Comparison of ENCODE assay signal across 8 cellular contexts in the genomic region with DNA sequence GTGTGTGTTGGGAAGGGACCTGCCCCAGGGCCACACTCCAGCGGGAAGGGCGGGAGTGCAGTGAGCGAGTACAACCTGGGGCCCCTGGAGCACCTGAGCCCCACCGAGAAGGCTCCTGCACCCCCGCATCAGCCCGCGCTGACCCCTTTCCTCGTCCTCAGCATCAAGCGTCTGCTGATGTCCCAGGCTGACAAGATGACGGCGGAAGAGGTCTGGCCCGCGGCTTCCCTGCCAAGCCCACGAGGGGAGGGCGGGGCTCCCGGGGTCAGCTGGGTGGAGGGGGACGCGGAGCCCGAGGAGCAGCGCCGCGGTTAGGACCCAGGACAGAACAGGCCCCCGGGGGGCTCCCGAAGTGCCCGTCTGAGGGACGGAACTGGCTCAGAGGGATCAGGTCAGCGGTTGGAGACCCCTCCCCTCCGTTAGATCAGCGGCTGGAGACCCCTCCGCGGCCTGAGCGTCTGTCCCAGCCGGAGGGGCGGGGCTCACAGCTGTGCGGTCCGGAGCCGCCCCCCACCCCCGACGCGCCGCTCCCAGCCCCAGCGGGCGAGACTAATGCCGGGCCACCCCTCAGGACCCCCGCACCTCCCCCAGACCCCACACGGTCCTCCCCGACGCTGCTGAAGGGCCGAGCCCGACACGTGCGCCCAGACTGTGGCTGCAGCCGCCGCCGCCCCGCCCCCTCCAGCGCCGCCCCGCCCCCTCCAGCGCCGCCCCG. TPM values are rescaled to one million over a fixed set of nuclear protein-coding genes. Genes with fewer than 3 reads are reported as not detected.
DNase-seq lines count a peak whose midpoint lies in the region; ATAC-seq and TF ChIP-seq lines count a peak whose summit lies in the region.

No MANE protein-coding gene starts in this region.

- H3K4me1 Mint-ChIP-seq in activated T-helper 17 cell treated with anti-CD3 and anti-CD28 coated beads, Interleukin-2, amount 50 U/mL, for 72 hours: no peaks in the 10 kb centered on the region

- peak overlapping the region; percentile 21 to 55 for H3K4me3 ChIP-seq in gastroesophageal sphincter
- H3K4me3 ChIP-seq in parathyroid adenoma (ENCODE audit: low read depth, low read length): peak overlapping the region; percentile 29

- H3K36me3 Mint-ChIP-seq in activated T-helper 17 cell treated with anti-CD3 and anti-CD28 coated beads, Interleukin-2, amount 50 U/mL, for 72 hours (ENCODE audit: low read depth): no peaks in the 10 kb centered on the region

- peak overlapping the region; percentile 58 for H2AFZ ChIP-seq in parathyroid adenoma

- TF ChIP-seq CTCF in gastroesophageal sphincter (IDR thresholded peaks at IDR 0.05) (no peak), parathyroid adenoma (IDR thresholded peaks at IDR 0.05) (no peak)

- TF ChIP-seq EP300 in Ishikawa (IDR thresholded peaks at IDR 0.05; ENCODE audit: borderline replicate concordance) (no peak), gastroesophageal sphincter (IDR thresholded peaks at IDR 0.05) (no peak)

- H3K4me2 ChIP-seq in parathyroid adenoma (ENCODE audit: low read length): peak overlapping the region; percentile 73

- H3K9ac ChIP-seq in parathyroid adenoma: no peak overlapping the region

- H3K9me3 Mint-ChIP-seq in activated T-helper 17 cell treated with anti-CD3 and anti-CD28 coated beads, Interleukin-2, amount 50 U/mL, for 72 hours: no peaks in the 10 kb centered on the region

- peak overlapping the region; percentile 64 for H3K4me3 Mint-ChIP-seq in activated T-helper 17 cell treated with anti-CD3 and anti-CD28 coated beads, Interleukin-2, amount 50 U/mL, for 72 hours

- H3K4me1 ChIP-seq in gastroesophageal sphincter: peaks cover 0 to 38% (median 14%) of the 10 kb centered on the region in 3 donors
- H3K4me1 ChIP-seq in parathyroid adenoma: peaks cover 3% of the 10 kb centered on the region

- peak; percentile 69 for ATAC-seq in activated T-helper 17 cell treated with anti-CD3 and anti-CD28 coated beads, Interleukin-2, amount 50 U/mL, for 72 hours (replicated peaks)
- ATAC-seq in gastroesophageal sphincter (peak; percentile 75), HG03108 (IDR thresholded peaks at IDR 0.05; ENCODE audit: unreplicated experiment) (no peak)

- no peak for TF ChIP-seq RAD21 in Ishikawa (IDR thresholded peaks at IDR 0.05; ENCODE audit: low read depth)

- H3K27ac ChIP-seq in gastroesophageal sphincter (peak overlapping the region in 3 of 4 donors; percentile 7 to 53 (median 50)), parathyroid adenoma (no peak overlapping the region)

- H3K79me2 ChIP-seq in parathyroid adenoma: no peaks in the 10 kb centered on the region

- no peak for TF ChIP-seq POLR2A in gastroesophageal sphincter (IDR thresholded peaks at IDR 0.05)

- peak; percentile 52 for DNase-seq in EH (ENCODE audit: low read depth)
- no peak for DNase-seq in NCI-H2171 (lab: John Stamatoyannopoulos, UW)
- no peak for DNase-seq in LoVo (ENCODE audit: low spot score)

- peaks cover 3% of the 10 kb centered on the region for H3K27me3 Mint-ChIP-seq in activated T-helper 17 cell treated with anti-CD3 and anti-CD28 coated beads, Interleukin-2, amount 50 U/mL, for 72 hours

- peaks cover 67% of the 10 kb centered on the region for H3K27me3 ChIP-seq in gastroesophageal sphincter
- no peaks in the 10 kb centered on the region for H3K27me3 ChIP-seq in parathyroid adenoma (ENCODE audit: control insufficient read depth, insufficient read depth, low read length)

- H3K36me3 ChIP-seq in gastroesophageal sphincter: no peaks in the 10 kb centered on the region
- no peaks in the 10 kb centered on the region for H3K36me3 ChIP-seq in parathyroid adenoma (ENCODE audit: control insufficient read depth, insufficient read depth, low read length)

- H3K27ac Mint-ChIP-seq in activated T-helper 17 cell treated with anti-CD3 and anti-CD28 coated beads, Interleukin-2, amount 50 U/mL, for 72 hours: peak overlapping the region; percentile 61

- WGBS in gastroesophageal sphincter (ENCODE audit: low coverage in 1 of 2), 2 donors: 0% methylated on average over 9 of the region's 62 CpGs; no CpG with 5 or more reads in 1 of the 2 donors

- no peaks in the 10 kb centered on the region for H3K9me3 ChIP-seq in gastroesophageal sphincter
- no peaks in the 10 kb centered on the region for H3K9me3 ChIP-seq in parathyroid adenoma (ENCODE audit: control insufficient read depth, low read length)

TF ChIP-seq in Ishikawa, 13 proteins besides CTCF, POLR2A, EP300 and RAD21:
- TF ChIP-seq MAX (IDR thresholded peaks at IDR 0.05) (peak; percentile 62; the same call in 1 of the 2 replicates), ZBTB7A (IDR thresholded peaks at IDR 0.05; ENCODE audit: low read depth) (peak; percentile 69), TAF1 (IDR thresholded peaks at IDR 0.05; ENCODE audit: low read depth) (no peak), TEAD4 (IDR thresholded peaks at IDR 0.05) (no peak), EGR1 (IDR thresholded peaks at IDR 0.05) (no peak), YY1 (IDR thresholded peaks at IDR 0.05; ENCODE audit: low read depth) (no peak), FOXM1 (IDR thresholded peaks at IDR 0.05; ENCODE audit: borderline replicate concordance, low read depth) (no peak)
- TF ChIP-seq, protein P1, sequence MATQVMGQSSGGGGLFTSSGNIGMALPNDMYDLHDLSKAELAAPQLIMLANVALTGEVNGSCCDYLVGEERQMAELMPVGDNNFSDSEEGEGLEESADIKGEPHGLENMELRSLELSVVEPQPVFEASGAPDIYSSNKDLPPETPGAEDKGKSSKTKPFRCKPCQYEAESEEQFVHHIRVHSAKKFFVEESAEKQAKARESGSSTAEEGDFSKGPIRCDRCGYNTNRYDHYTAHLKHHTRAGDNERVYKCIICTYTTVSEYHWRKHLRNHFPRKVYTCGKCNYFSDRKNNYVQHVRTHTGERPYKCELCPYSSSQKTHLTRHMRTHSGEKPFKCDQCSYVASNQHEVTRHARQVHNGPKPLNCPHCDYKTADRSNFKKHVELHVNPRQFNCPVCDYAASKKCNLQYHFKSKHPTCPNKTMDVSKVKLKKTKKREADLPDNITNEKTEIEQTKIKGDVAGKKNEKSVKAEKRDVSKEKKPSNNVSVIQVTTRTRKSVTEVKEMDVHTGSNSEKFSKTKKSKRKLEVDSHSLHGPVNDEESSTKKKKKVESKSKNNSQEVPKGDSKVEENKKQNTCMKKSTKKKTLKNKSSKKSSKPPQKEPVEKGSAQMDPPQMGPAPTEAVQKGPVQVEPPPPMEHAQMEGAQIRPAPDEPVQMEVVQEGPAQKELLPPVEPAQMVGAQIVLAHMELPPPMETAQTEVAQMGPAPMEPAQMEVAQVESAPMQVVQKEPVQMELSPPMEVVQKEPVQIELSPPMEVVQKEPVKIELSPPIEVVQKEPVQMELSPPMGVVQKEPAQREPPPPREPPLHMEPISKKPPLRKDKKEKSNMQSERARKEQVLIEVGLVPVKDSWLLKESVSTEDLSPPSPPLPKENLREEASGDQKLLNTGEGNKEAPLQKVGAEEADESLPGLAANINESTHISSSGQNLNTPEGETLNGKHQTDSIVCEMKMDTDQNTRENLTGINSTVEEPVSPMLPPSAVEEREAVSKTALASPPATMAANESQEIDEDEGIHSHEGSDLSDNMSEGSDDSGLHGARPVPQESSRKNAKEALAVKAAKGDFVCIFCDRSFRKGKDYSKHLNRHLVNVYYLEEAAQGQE (IDR thresholded peaks at IDR 0.05; ENCODE audit: low read depth): no peak
TF ChIP-seq in Ishikawa: peak in this region for 2.

RNA-seq across cellular contexts. Expression of gene MYL5, which starts 6.7 kb away (rescaled TPM):
- 10 to 100 TPM; 14.0 to 14.5 TPM for total RNA-seq in activated T-helper 17 cell treated with anti-CD3 and anti-CD28 coated beads, Interleukin-2, amount 50 U/mL, for 72 hours
- 10 to 100 TPM in 1 of 4 donors, 1 to 10 TPM in 3; 1.5 to 12.6 (median 3.8) TPM for total RNA-seq in gastroesophageal sphincter

RNA-seq across cellular contexts. Expression of gene ATP5ME, which starts 7.0 kb away (rescaled TPM):
- 100 to 1,000 TPM in 1 of 2 donors, 10 to 100 TPM in 1; 96.5 to 210 TPM for total RNA-seq in activated T-helper 17 cell treated with anti-CD3 and anti-CD28 coated beads, Interleukin-2, amount 50 U/mL, for 72 hours
- total RNA-seq in gastroesophageal sphincter: 100 to 1,000 TPM in 3 of 4 donors, 10 to 100 TPM in 1; 56.9 to 116 (median 106) TPM

RNA-seq across cellular contexts. Expression of gene SLC49A3, which starts 7.9 kb away (rescaled TPM):
- 1 to 10 TPM in 1 of 2 donors, under 1 TPM in 1; 0.61 to 1.4 TPM for total RNA-seq in activated T-helper 17 cell treated with anti-CD3 and anti-CD28 coated beads, Interleukin-2, amount 50 U/mL, for 72 hours
- 1 to 10 TPM; 5.2 to 8.7 (median 7.8) TPM for total RNA-seq in gastroesophageal sphincter

RNA-seq across cellular contexts. Expression of gene PCGF3, which starts 24.5 kb away (rescaled TPM):
- 10 to 100 TPM; 34.4 to 35.3 TPM for total RNA-seq in activated T-helper 17 cell treated with anti-CD3 and anti-CD28 coated beads, Interleukin-2, amount 50 U/mL, for 72 hours
- 10 to 100 TPM; 24.4 to 46.5 (median 40.7) TPM for total RNA-seq in gastroesophageal sphincter

RNA-seq across cellular contexts. Expression of gene PDE6B, which starts 55.7 kb away (rescaled TPM):
- 10 to 100 TPM in 1 of 2 donors, 1 to 10 TPM in 1; 5.8 to 10.8 TPM for total RNA-seq in activated T-helper 17 cell treated with anti-CD3 and anti-CD28 coated beads, Interleukin-2, amount 50 U/mL, for 72 hours
- total RNA-seq in gastroesophageal sphincter: 1 to 10 TPM in 3 of 4 donors, under 1 TPM in 1; 0.81 to 5.5 (median 1.8) TPM
